8 cellular contexts compared by ENCODE assay signal in the genomic region with DNA sequence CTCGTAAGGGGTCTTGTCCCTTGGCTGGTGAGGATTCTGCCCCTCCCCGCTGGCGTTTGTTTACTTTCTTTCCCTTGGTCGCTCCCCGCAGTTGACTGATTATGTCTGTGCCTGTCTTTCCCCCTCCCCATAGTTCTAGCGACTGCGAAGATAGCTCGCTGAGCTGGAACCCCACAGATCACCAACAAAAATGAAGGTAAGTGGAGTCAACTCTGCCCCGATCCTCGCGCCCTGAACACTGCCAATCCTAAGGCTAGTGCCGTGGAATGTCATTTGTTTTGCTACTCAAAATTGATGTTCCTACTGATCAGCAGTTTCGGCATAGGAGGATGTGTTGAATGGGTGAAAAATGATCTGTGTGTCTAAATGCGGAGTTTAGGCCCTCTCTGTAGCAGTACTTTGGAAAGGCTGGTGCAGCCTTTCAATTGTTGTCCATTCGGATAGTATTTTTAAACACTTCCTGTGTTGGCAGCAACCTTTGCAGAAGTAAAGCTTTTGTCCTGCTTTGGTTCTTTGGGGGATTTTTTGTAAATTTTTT. TPM values are rescaled to one million over a fixed set of nuclear protein-coding genes. Genes with fewer than 3 reads are reported as not detected.
DNase-seq lines count a peak whose midpoint lies in the region; ATAC-seq and TF ChIP-seq lines count a peak whose summit lies in the region.

No MANE protein-coding gene starts in this region.

- H3K27ac ChIP-seq in SU-DHL-6 (ENCODE audit: low read depth, low read length) (peak overlapping the region; percentile 47), esophagus muscularis mucosa (replicated peaks in 1 of 4) (peak overlapping the region; percentile 93 to 97 (median 94)), neural cell (ENCODE audit: low read length) (peak overlapping the region; percentile 16)

- intact Hi-C loops in esophagus muscularis mucosa (cut with DNase I): loop anchor here (5.0 kb wide), 2 partner anchors 57 to 1183 kb away; a partner anchor contains a TSS

- ATAC-seq in HG03025 (IDR thresholded peaks at IDR 0.05; ENCODE audit: low FRiP score, unreplicated experiment) (no peak), GM21529 (IDR thresholded peaks at IDR 0.05; ENCODE audit: unreplicated experiment) (no peak)

- 1% methylated on average over 15 of the region's 15 CpGs for WGBS in esophagus muscularis mucosa

- H3K36me3 ChIP-seq in SU-DHL-6 (ENCODE audit: low read length): peaks cover 24% of the 10 kb centered on the region
- peaks cover 4 to 35% (median 26%) of the 10 kb centered on the region in 4 donors for H3K36me3 ChIP-seq in esophagus muscularis mucosa
- no peaks in the 10 kb centered on the region for H3K36me3 ChIP-seq in neural cell (ENCODE audit: insufficient read depth, low read length)

- H4K20me1 ChIP-seq in SU-DHL-6 (ENCODE audit: low read depth, low read length) (peaks cover 22% of the 10 kb centered on the region; the same call in 1 of the 2 replicates), neural cell (ENCODE audit: insufficient read depth) (peaks cover 4% of the 10 kb centered on the region)

- peak; percentile 17 for DNase-seq in stimulated activated CD4-positive, alpha-beta T cell treated with anti-CD3 and anti-CD28 coated beads, Interleukin-4, amount 100 ng/mL, for 24 hours
- DNase-seq in stimulated activated CD4-positive, alpha-beta T cell treated with anti-CD3 and anti-CD28 coated beads, Interleukin-4, amount 100 ng/mL, for 4 hours: no peak
- no peak for DNase-seq in esophagus muscularis mucosa (ENCODE audit: extremely low spot score)
- no peak for DNase-seq in SHP77 (lab: John Stamatoyannopoulos, UW)

- no peaks in the 10 kb centered on the region for H3K9me3 ChIP-seq in SU-DHL-6 (ENCODE audit: insufficient read depth, low read length)
- no peaks in the 10 kb centered on the region for H3K9me3 ChIP-seq in esophagus muscularis mucosa
- no peaks in the 10 kb centered on the region for H3K9me3 ChIP-seq in neural cell (ENCODE audit: low read length)

- H3K4me3 ChIP-seq in SU-DHL-6 (ENCODE audit: insufficient read depth, low read length, poor library complexity, severe bottlenecking) (peak overlapping the region; percentile 66), esophagus muscularis mucosa (peak overlapping the region; percentile 66 to 96 (median 92)), neural cell (ENCODE audit: low read length) (peak overlapping the region; percentile 95)

- H3K9me2 ChIP-seq in SU-DHL-6 (replicated peaks; ENCODE audit: insufficient read depth, low read length): no peaks in the 10 kb centered on the region
- H3K9me2 ChIP-seq in neural cell (ENCODE audit: insufficient read depth, low read length): no peaks in the 10 kb centered on the region

- TF ChIP-seq RAD21 in neural cell (conservative IDR thresholded peaks at IDR 0.05): no peak

- TF ChIP-seq POLR2A in esophagus muscularis mucosa (IDR thresholded peaks at IDR 0.05; ENCODE audit: low read depth): no peak

- H3K27me3 ChIP-seq in SU-DHL-6 (ENCODE audit: low read length) (no peaks in the 10 kb centered on the region), esophagus muscularis mucosa (no peaks in the 10 kb centered on the region), neural cell (ENCODE audit: insufficient read depth, low read depth, low read length) (no peaks in the 10 kb centered on the region)

- no peak for TF ChIP-seq CTCF in SU-DHL-6 (IDR thresholded peaks at IDR 0.05; ENCODE audit: insufficient read depth, low read length, poor library complexity, severe bottlenecking)
- no peak for TF ChIP-seq CTCF in esophagus muscularis mucosa (IDR thresholded peaks at IDR 0.05)
- TF ChIP-seq CTCF in neural cell (IDR thresholded peaks at IDR 0.05; ENCODE audit: poor library complexity, severe bottlenecking): no peak

- peaks cover 30 to 42% (median 38%) of the 10 kb centered on the region in 4 donors for H3K4me1 ChIP-seq in esophagus muscularis mucosa

- peaks cover 8% of the 10 kb centered on the region; the same call in 1 of the 2 replicates for H3F3A ChIP-seq in SU-DHL-6 (ENCODE audit: insufficient read depth)
- no peaks in the 10 kb centered on the region for H3F3A ChIP-seq in neural cell (ENCODE audit: insufficient read depth, low read length, poor library complexity, severe bottlenecking)

- H3K9ac ChIP-seq in SU-DHL-6 (ENCODE audit: low read length) (peak overlapping the region; percentile 80), neural cell (ENCODE audit: low read length) (peak overlapping the region; percentile 74)

- H2AFZ ChIP-seq in SU-DHL-6 (ENCODE audit: low read depth, low read length, severe bottlenecking) (peak overlapping the region; percentile 59), neural cell (ENCODE audit: low read depth, low read length) (no peak overlapping the region)

- TF ChIP-seq EP300 in esophagus muscularis mucosa (IDR thresholded peaks at IDR 0.05) (no peak), neural cell (conservative IDR thresholded peaks at IDR 0.05; ENCODE audit: poor library complexity, severe bottlenecking) (no peak)

- H3K4me2 ChIP-seq in SU-DHL-6 (ENCODE audit: low read depth, low read length, poor library complexity, severe bottlenecking): peak overlapping the region; percentile 80
- H3K4me2 ChIP-seq in neural cell (ENCODE audit: low read length): peak overlapping the region; percentile 87

- H3K79me2 ChIP-seq in SU-DHL-6 (ENCODE audit: insufficient read depth, low read length) (peaks cover 62% of the 10 kb centered on the region), neural cell (replicated peaks; ENCODE audit: insufficient read depth, low read length) (peaks cover 43% of the 10 kb centered on the region)

TF ChIP-seq in neural cell, 6 proteins besides CTCF, POLR2A, EP300 and RAD21:
- TF ChIP-seq MXI1 (conservative IDR thresholded peaks at IDR 0.05; ENCODE audit: poor library complexity, severe bottlenecking) (no peak), TAF1 (IDR thresholded peaks at IDR 0.05; ENCODE audit: low read depth) (no peak), EZH2 (IDR thresholded peaks at IDR 0.05; ENCODE audit: borderline replicate concordance, insufficient read depth, low read length, poor library complexity, severe bottlenecking) (no peak), SMC3 (conservative IDR thresholded peaks at IDR 0.05; ENCODE audit: poor library complexity) (no peak), POLR2AphosphoS5 (IDR thresholded peaks at IDR 0.05) (no peak)
- TF ChIP-seq, protein P1, sequence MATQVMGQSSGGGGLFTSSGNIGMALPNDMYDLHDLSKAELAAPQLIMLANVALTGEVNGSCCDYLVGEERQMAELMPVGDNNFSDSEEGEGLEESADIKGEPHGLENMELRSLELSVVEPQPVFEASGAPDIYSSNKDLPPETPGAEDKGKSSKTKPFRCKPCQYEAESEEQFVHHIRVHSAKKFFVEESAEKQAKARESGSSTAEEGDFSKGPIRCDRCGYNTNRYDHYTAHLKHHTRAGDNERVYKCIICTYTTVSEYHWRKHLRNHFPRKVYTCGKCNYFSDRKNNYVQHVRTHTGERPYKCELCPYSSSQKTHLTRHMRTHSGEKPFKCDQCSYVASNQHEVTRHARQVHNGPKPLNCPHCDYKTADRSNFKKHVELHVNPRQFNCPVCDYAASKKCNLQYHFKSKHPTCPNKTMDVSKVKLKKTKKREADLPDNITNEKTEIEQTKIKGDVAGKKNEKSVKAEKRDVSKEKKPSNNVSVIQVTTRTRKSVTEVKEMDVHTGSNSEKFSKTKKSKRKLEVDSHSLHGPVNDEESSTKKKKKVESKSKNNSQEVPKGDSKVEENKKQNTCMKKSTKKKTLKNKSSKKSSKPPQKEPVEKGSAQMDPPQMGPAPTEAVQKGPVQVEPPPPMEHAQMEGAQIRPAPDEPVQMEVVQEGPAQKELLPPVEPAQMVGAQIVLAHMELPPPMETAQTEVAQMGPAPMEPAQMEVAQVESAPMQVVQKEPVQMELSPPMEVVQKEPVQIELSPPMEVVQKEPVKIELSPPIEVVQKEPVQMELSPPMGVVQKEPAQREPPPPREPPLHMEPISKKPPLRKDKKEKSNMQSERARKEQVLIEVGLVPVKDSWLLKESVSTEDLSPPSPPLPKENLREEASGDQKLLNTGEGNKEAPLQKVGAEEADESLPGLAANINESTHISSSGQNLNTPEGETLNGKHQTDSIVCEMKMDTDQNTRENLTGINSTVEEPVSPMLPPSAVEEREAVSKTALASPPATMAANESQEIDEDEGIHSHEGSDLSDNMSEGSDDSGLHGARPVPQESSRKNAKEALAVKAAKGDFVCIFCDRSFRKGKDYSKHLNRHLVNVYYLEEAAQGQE (IDR thresholded peaks at IDR 0.05; ENCODE audit: borderline replicate concordance): no peak
TF ChIP-seq in neural cell: peak in this region for 0.

RNA-seq across cellular contexts. Expression of a gene that starts 1.4 kb away (rescaled TPM):
- 10 to 100 TPM; 15.9 to 22.0 (median 17.7) TPM for total RNA-seq in esophagus muscularis mucosa
- polyA plus RNA-seq in neural cell: 32.3 and 38.5 TPM in 2 replicates
- 69.9 and 94.8 TPM in 2 replicates for polyA minus RNA-seq in neural cell

RNA-seq across cellular contexts. Expression of a gene that starts 55.1 kb away (rescaled TPM):
- total RNA-seq in esophagus muscularis mucosa: 10 to 100 TPM; 69.8 to 98.0 (median 84.8) TPM
- 155 and 198 TPM in 2 replicates for polyA plus RNA-seq in neural cell
- polyA minus RNA-seq in neural cell: 65.5 and 67.9 TPM in 2 replicates

Comparison
In these comparisons a context has a peak if more than half of its experiments do, and no peak if none do; other contexts are left out.
1. H3K27ac ChIP-seq: peak in every context shown above with its lines; median percentile 94 in esophagus muscularis mucosa; 47 in SU-DHL-6; 16 in neural cell.